In genomic region chr4:78074747-78075146, GRCh38 we compare ENCODE assay signal across 24 cellular contexts.
"Had no signal": no experiment of that assay in that cellular context is flagged by ENCODE, and none has a peak within 500 bp of the region (broad histone marks: within the 10 kb centered on the region; RNA-seq: fewer than 3 reads in every experiment).

No MANE protein-coding gene starts in this region.

- H3K4me1 Mint-ChIP-seq: memory B cell; naive B cell; stimulated activated naive B cell treated with anti-CD40 and anti-IgM and Interleukin-4, amounts not matched to agents 10 μg/mL and 1 μg/mL and 100 μg/mL, for 72 hours; stimulated activated naive CD8-positive, alpha-beta T cell treated with anti-CD3 and anti-CD28 coated beads, Interleukin-15, amount 100 ng/mL, for 72 hours had no signal

- H3K27ac ChIP-seq: coronary artery, hepatocyte, left ventricle myocardium inferior, lower lobe of right lung, psoas muscle, right lobe of liver, spleen, testis, tibial nerve, upper lobe of right lung, vagina had no signal

- H3K4me3 ChIP-seq: coronary artery, hepatocyte, left ventricle myocardium inferior, lower lobe of right lung, psoas muscle, right lobe of liver, spleen, testis, tibial nerve, upper lobe of right lung, vagina had no signal

- ATAC-seq: left cardiac atrium; lower lobe of right lung; psoas muscle; right lobe of liver; stimulated activated naive B cell treated with anti-CD40 and anti-IgM and Interleukin-4, amounts not matched to agents 10 μg/mL and 1 μg/mL and 100 μg/mL, for 72 hours; stimulated activated naive CD8-positive, alpha-beta T cell treated with anti-CD3 and anti-CD28 coated beads, Interleukin-15, amount 100 ng/mL, for 72 hours; upper lobe of right lung had no signal

- H3K9me3 Mint-ChIP-seq: memory B cell; stimulated activated naive B cell treated with anti-CD40 and anti-IgM and Interleukin-4, amounts not matched to agents 10 μg/mL and 1 μg/mL and 100 μg/mL, for 72 hours; stimulated activated naive CD8-positive, alpha-beta T cell treated with anti-CD3 and anti-CD28 coated beads, Interleukin-15, amount 100 ng/mL, for 72 hours had no signal

- H3K36me3 ChIP-seq: left ventricle myocardium inferior, lower lobe of right lung, right lobe of liver, spleen, tibial nerve, upper lobe of right lung, vagina had no signal

- H3K4me3 Mint-ChIP-seq: memory B cell; naive B cell; stimulated activated naive B cell treated with anti-CD40 and anti-IgM and Interleukin-4, amounts not matched to agents 10 μg/mL and 1 μg/mL and 100 μg/mL, for 72 hours; stimulated activated naive CD8-positive, alpha-beta T cell treated with anti-CD3 and anti-CD28 coated beads, Interleukin-15, amount 100 ng/mL, for 72 hours had no signal

- H3K9me3 ChIP-seq: left ventricle myocardium inferior, lower lobe of right lung, psoas muscle, right lobe of liver, spleen, testis, tibial nerve, upper lobe of right lung, vagina had no signal

- H3K27me3 ChIP-seq: hepatocyte, right lobe of liver, testis, tibial nerve, upper lobe of right lung, vagina had no signal

- H3K4me2 ChIP-seq: hepatocyte had no signal

- H3K4me1 ChIP-seq: left ventricle myocardium inferior, lower lobe of right lung, right lobe of liver, spleen, testis, tibial nerve, upper lobe of right lung, vagina had no signal

- DNase-seq: effector CD4-positive, alpha-beta T cell; foreskin melanocyte; head of caudate nucleus; kidney; left cardiac atrium; left ventricle myocardium inferior; lower lobe of right lung; naive B cell; psoas muscle; retina; right lobe of liver; spleen; stimulated activated CD4-positive, alpha-beta T cell treated with anti-CD3 and anti-CD28 coated beads, Interleukin-15, amount 100 ng/mL, for 24 hours; stimulated activated CD4-positive, alpha-beta T cell treated with anti-CD3 and anti-CD28 coated beads, Interleukin-1b, Interleukin-23, amount 100 ng/mL, for 48 hours; stimulated activated CD4-positive, alpha-beta T cell treated with anti-CD3 and anti-CD28 coated beads, Interleukin-4, amount 100 ng/mL, for 4 hours; stimulated activated naive B cell treated with anti-CD40 and anti-IgM and Interleukin-4, amounts not matched to agents 10 μg/mL and 1 μg/mL and 100 μg/mL, for 72 hours; stimulated activated naive CD8-positive, alpha-beta T cell treated with anti-CD3 and anti-CD28 coated beads, Interleukin-15, amount 100 ng/mL, for 72 hours; testis; upper lobe of right lung had no signal

- H2AFZ ChIP-seq: hepatocyte had no signal

- H3K27ac Mint-ChIP-seq: memory B cell; naive B cell; stimulated activated naive B cell treated with anti-CD40 and anti-IgM and Interleukin-4, amounts not matched to agents 10 μg/mL and 1 μg/mL and 100 μg/mL, for 72 hours; stimulated activated naive CD8-positive, alpha-beta T cell treated with anti-CD3 and anti-CD28 coated beads, Interleukin-15, amount 100 ng/mL, for 72 hours had no signal

- H3K36me3 Mint-ChIP-seq: memory B cell; naive B cell; stimulated activated naive B cell treated with anti-CD40 and anti-IgM and Interleukin-4, amounts not matched to agents 10 μg/mL and 1 μg/mL and 100 μg/mL, for 72 hours had no signal
